In genomic region chr10:70906031-70906804, GRCh38 we compare ENCODE assay signal across 23 cellular contexts.
"Had no signal": no experiment of that assay in that cellular context is flagged by ENCODE, and none has a peak within 500 bp of the region (broad histone marks: within the 10 kb centered on the region; RNA-seq: fewer than 3 reads in every experiment).

No MANE protein-coding gene starts in this region.

- H3K27ac Mint-ChIP-seq: activated naive CD4-positive, alpha-beta T cell treated with anti-CD3 and anti-CD28 coated beads for 36 hours; activated T-helper 2 cell treated with anti-CD3 and anti-CD28 coated beads, Interferon-gamma antibody, Interleukin-2, Interleukin-4, amounts not matched to agents 10 μg/mL and 5 μg/mL and 100 μg/mL, durations not matched to agents 14 hours and 24 hours and 36 hours; dendritic cell treated with granulocyte-macrophage colony-stimulating factor and Interleukin-4, amounts not matched to agents 40 ng/mL and 50 ng/mL, for 4 days; mesothelial cell of epicardium; natural killer cell; stimulated activated naive B cell treated with anti-CD40 and anti-IgM and Interleukin-4, amounts not matched to agents 10 μg/mL and 1 μg/mL and 100 μg/mL, for 72 hours had no signal

- DNase-seq: activated CD4-positive, alpha-beta T cell treated with anti-CD3 and anti-CD28 coated beads for 4 hours; activated CD4-positive, alpha-beta T cell treated with anti-CD3 and anti-CD28 coated beads, Interleukin-2, amount 50 U/mL, for 48 hours; activated CD8-positive, alpha-beta memory T cell treated with anti-CD3 and anti-CD28 coated beads, Interleukin-2, amount 50 U/mL, for 48 hours; activated naive CD4-positive, alpha-beta T cell treated with anti-CD3 and anti-CD28 coated beads for 36 hours; activated T-cell treated with anti-CD3 and anti-CD28 coated beads, Interleukin-2, amount 50 U/mL, for 4 hours; caudate nucleus; effector CD4-positive, alpha-beta T cell; erythroblast; foreskin fibroblast; natural killer cell; stimulated activated CD4-positive, alpha-beta T cell treated with anti-CD3 and anti-CD28 coated beads, Interleukin-15, amount 100 ng/mL, for 24 hours; stimulated activated CD8-positive, alpha-beta memory T cell treated with anti-CD3 and anti-CD28 coated beads, Interleukin-4, amount 100 ng/mL, for 48 hours; stimulated activated naive B cell treated with anti-CD40 and anti-IgM and Interleukin-4, amounts not matched to agents 10 μg/mL and 1 μg/mL and 100 μg/mL, for 72 hours; T-helper 9 cell had no signal

- H3K4me1 ChIP-seq: left lung had no signal

- ATAC-seq: activated T-cell treated with anti-CD3 and anti-CD28 coated beads, Interleukin-2, amount 50 U/mL, for 4 hours; left lung; natural killer cell; psoas muscle; right cardiac atrium; stimulated activated naive B cell treated with anti-CD40 and anti-IgM and Interleukin-4, amounts not matched to agents 10 μg/mL and 1 μg/mL and 100 μg/mL, for 72 hours had no signal

- H3K27ac ChIP-seq: left lung, psoas muscle, thoracic aorta, upper lobe of left lung had no signal

- H3K9me3 ChIP-seq: left lung, psoas muscle, thoracic aorta, upper lobe of left lung had no signal

- H3K36me3 ChIP-seq: left lung, thoracic aorta, upper lobe of left lung had no signal

- H3K4me3 Mint-ChIP-seq: activated naive CD4-positive, alpha-beta T cell treated with anti-CD3 and anti-CD28 coated beads for 36 hours; activated T-cell treated with anti-CD3 and anti-CD28 coated beads, Interleukin-2, amount 50 U/mL, for 4 hours; brain; dendritic cell treated with granulocyte-macrophage colony-stimulating factor and Interleukin-4, amounts not matched to agents 40 ng/mL and 50 ng/mL, for 4 days; mesothelial cell of epicardium; natural killer cell; stimulated activated naive B cell treated with anti-CD40 and anti-IgM and Interleukin-4, amounts not matched to agents 10 μg/mL and 1 μg/mL and 100 μg/mL, for 72 hours had no signal

- H3K9me3 Mint-ChIP-seq: activated naive CD4-positive, alpha-beta T cell treated with anti-CD3 and anti-CD28 coated beads for 36 hours; activated T-cell treated with anti-CD3 and anti-CD28 coated beads, Interleukin-2, amount 50 U/mL, for 4 hours; activated T-helper 2 cell treated with anti-CD3 and anti-CD28 coated beads, Interferon-gamma antibody, Interleukin-2, Interleukin-4, amounts not matched to agents 10 μg/mL and 5 μg/mL and 100 μg/mL, durations not matched to agents 14 hours and 24 hours and 36 hours; dendritic cell treated with granulocyte-macrophage colony-stimulating factor and Interleukin-4, amounts not matched to agents 40 ng/mL and 50 ng/mL, for 4 days; mesothelial cell of epicardium; natural killer cell; stimulated activated naive B cell treated with anti-CD40 and anti-IgM and Interleukin-4, amounts not matched to agents 10 μg/mL and 1 μg/mL and 100 μg/mL, for 72 hours had no signal

- H3K4me3 ChIP-seq: left lung, psoas muscle, thoracic aorta, upper lobe of left lung had no signal

- H3K27me3 ChIP-seq: left lung, upper lobe of left lung had no signal
